In the genomic region with DNA sequence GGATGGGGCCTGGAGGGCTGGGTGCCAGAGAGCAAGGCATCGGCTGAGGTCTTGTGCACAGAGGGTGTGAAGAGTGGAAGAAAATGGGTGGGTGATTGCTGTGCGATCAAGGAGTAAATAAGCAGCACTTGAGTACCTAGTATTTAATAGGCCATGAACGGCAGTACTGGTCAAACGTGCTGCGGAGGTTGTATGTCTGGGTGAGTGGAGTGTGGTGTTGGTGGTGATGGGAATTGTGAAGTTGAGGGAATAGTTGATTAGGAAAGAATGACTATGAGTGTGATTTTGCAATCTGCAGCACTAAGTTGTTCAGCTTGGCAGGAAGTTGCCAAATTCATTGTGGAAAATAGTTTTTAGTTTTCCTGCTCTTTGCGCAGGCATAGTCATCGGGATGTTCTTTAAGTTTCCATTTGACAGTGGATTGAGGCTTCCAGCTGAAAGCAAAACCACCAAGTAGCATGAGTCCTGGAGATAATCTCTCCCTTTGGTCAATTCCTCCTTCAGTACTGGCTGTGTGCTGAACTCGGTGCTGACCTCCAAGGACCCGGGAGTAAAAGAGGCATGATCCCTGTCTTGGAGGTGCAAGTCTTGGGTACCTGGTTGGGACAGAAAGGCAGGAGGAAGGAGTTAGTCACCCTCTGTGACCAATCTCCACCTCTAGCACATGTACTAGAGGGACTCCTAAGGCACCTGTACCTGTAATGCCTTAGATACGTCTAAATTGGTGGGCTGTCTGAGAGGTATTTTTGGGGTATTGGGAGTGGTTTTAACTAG, we compare ENCODE assay signal across 9 cellular contexts. TPM values are rescaled to one million over a fixed set of nuclear protein-coding genes. Genes with fewer than 3 reads are reported as not detected.
DNase-seq lines count a peak whose midpoint lies in the region; ATAC-seq and TF ChIP-seq lines count a peak whose summit lies in the region.
"Had no signal": no experiment of that assay in that cellular context is flagged by ENCODE, and none has a peak within 500 bp of the region (broad histone marks: within the 10 kb centered on the region; RNA-seq: fewer than 3 reads in every experiment).

No MANE protein-coding gene starts in this region.

- no peaks in the 10 kb centered on the region for H3K27me3 ChIP-seq in Panc1 (ENCODE audit: control insufficient read depth, insufficient read depth, low read length)
- no peaks in the 10 kb centered on the region for H3K27me3 ChIP-seq in rectal smooth muscle tissue (ENCODE audit: control insufficient read depth, insufficient read depth, low read length)

- intact Hi-C loops in Panc1 (cut with micrococcal nuclease; ENCODE audit: unreplicated experiment) = no loop called here

- H3K27ac ChIP-seq in Panc1 (ENCODE audit: low read length) = peak overlapping the region; percentile 80
- H3K27ac ChIP-seq in rectal smooth muscle tissue (ENCODE audit: low read depth, low read length) = peak overlapping the region; percentile 82

- no peaks in the 10 kb centered on the region for H3K36me3 ChIP-seq in Panc1 (ENCODE audit: control insufficient read depth, insufficient read depth, low read length)
- no peaks in the 10 kb centered on the region for H3K36me3 ChIP-seq in rectal smooth muscle tissue (ENCODE audit: control insufficient read depth, insufficient read depth, low read length)

- H3K4me3 ChIP-seq in Panc1 (ENCODE audit: low read depth in 2 of 2, low read length in 2 of 2) = peak overlapping the region; percentile 77 to 83
- peak overlapping the region; percentile 6 for H3K4me3 ChIP-seq in rectal smooth muscle tissue (ENCODE audit: low read length)

- in situ Hi-C loops in Panc1 (cut with HindIII; ENCODE audit: low pct_unique_long_range_greater_than_20kb, low sequenced_read_pairs) = no loop called here

- H3K4me1 ChIP-seq in Panc1 (ENCODE audit: control insufficient read depth, insufficient read depth, low read length) = peaks cover 63% of the 10 kb centered on the region
- peaks cover 28% of the 10 kb centered on the region for H3K4me1 ChIP-seq in rectal smooth muscle tissue (ENCODE audit: control insufficient read depth, insufficient read depth, low read length)

- H3K9me3 ChIP-seq in Panc1 (ENCODE audit: control insufficient read depth, insufficient read depth, low read depth, low read length) = no peaks in the 10 kb centered on the region

- BruUV-seq in Panc1 (replicated peaks; lab: Mats Ljungman, UMichigan) = TSS peak; percentile 70

- POLR2A ChIA-PET in Panc1 (lab: Charles Lee) = interaction anchor here (0.6 kb wide), 1 partner anchor 238 kb away, joined by 5 read pairs; no protein-coding TSS in a partner anchor

- CTCF ChIA-PET in Panc1 (lab: Charles Lee) = no interaction called here

- H3K9ac ChIP-seq in rectal smooth muscle tissue (ENCODE audit: low read length) = no peak overlapping the region

- no peak for TF ChIP-seq CTCF in Panc1 (IDR thresholded peaks at IDR 0.05)

- DNase-seq in EL = peak; percentile 83
- DNase-seq in Panc1 (ENCODE audit: low read depth, low spot score) = no peak
- DNase-seq in fibroblast of the conjunctiva (ENCODE audit: low read depth) = peak; percentile 81
- no peak for DNase-seq in NCI-H1436 (lab: John Stamatoyannopoulos, UW)
- DNase-seq in NCI-H146 treated with DMSO at 0.1 percent for 48 hours (lab: John Stamatoyannopoulos, UW; ENCODE audit: unreplicated experiment) = no peak
- no peak for DNase-seq in NCI-H128 (lab: John Stamatoyannopoulos, UW; ENCODE audit: unreplicated experiment)
- no peak for DNase-seq in kidney glomerular epithelial cell (lab: John Stamatoyannopoulos, UW)
- DNase-seq: stimulated activated CD4-positive, alpha-beta T cell treated with anti-CD3 and anti-CD28 coated beads, Interleukin-4, amount 100 ng/mL, for 1 hour had no signal

- ATAC-seq in Panc1 = no peak

RNA-seq across cellular contexts. Expression of a gene that starts 2.1 kb away (rescaled TPM):
- 59.3 TPM for total RNA-seq in Panc1 (2021; ENCODE audit: unreplicated experiment)
- polyA plus RNA-seq in Panc1 (2012; ENCODE audit: insufficient read length) = 29.5 TPM

Comparison
In these comparisons a context has a peak if more than half of its experiments do, and no peak if none do; other contexts are left out.
1. DNase-seq: peak in EL (single experiment) and fibroblast of the conjunctiva (single experiment); none in Panc1 (single experiment), NCI-H1436 (single experiment), NCI-H146 treated with DMSO at 0.1 percent for 48 hours (single experiment), NCI-H128 (single experiment) and kidney glomerular epithelial cell (single experiment).